ENCODE assay signal across 25 cellular contexts in genomic region chr15:64264511-64264910, GRCh38.
"Had no signal": no experiment of that assay in that cellular context is flagged by ENCODE, and none has a peak within 500 bp of the region (broad histone marks: within the 10 kb centered on the region; RNA-seq: fewer than 3 reads in every experiment).

No MANE protein-coding gene starts in this region.

- H3K4me3 Mint-ChIP-seq: dendritic cell treated with granulocyte-macrophage colony-stimulating factor and Interleukin-4, amounts not matched to agents 40 ng/mL and 50 ng/mL, for 4 days; effector memory CD8-positive, alpha-beta T cell; memory B cell; nephron; stimulated activated effector memory CD8-positive, alpha-beta T cell treated with anti-CD3 and anti-CD28 coated beads, Interleukin-12 subunit alpha, Interleukin-12 subunit beta, amount 100 ng/mL, for 72 hours; type B pancreatic cell had no signal

- H3K27me3 Mint-ChIP-seq: dendritic cell treated with granulocyte-macrophage colony-stimulating factor and Interleukin-4, amounts not matched to agents 40 ng/mL and 50 ng/mL, for 4 days; effector memory CD8-positive, alpha-beta T cell; memory B cell; progenitor cell of endocrine pancreas; type B pancreatic cell had no signal

- ATAC-seq: effector memory CD8-positive, alpha-beta T cell; foreskin keratinocyte; left cardiac atrium; lower lobe of right lung; pancreas; right cardiac atrium had no signal

- H3K4me3 ChIP-seq: esophagus muscularis mucosa, hepatocyte, left ventricle myocardium inferior, lower lobe of right lung, pancreas, suprapubic skin, thyroid gland, uterus had no signal

- DNase-seq: effector memory CD8-positive, alpha-beta T cell; foreskin keratinocyte; head of caudate nucleus; kidney; left cardiac atrium; left ventricle myocardium inferior; lower lobe of right lung; midbrain; occipital lobe; pancreas; right cardiac atrium; small intestine; stimulated activated CD4-positive, alpha-beta T cell treated with anti-CD3 and anti-CD28 coated beads, Interleukin-12 subunit alpha, Interleukin-12 subunit beta, amount 100 ng/mL, for 4 hours; stimulated activated CD8-positive, alpha-beta memory T cell treated with anti-CD3 and anti-CD28 coated beads, Interleukin-4, amount 100 ng/mL, for 48 hours; thyroid gland; uterus had no signal

- H3K9me3 Mint-ChIP-seq: effector memory CD8-positive, alpha-beta T cell had no signal

- H3K27ac Mint-ChIP-seq: dendritic cell treated with granulocyte-macrophage colony-stimulating factor and Interleukin-4, amounts not matched to agents 40 ng/mL and 50 ng/mL, for 4 days; memory B cell; nephron; progenitor cell of endocrine pancreas; type B pancreatic cell had no signal
